6 cellular contexts compared by ENCODE assay signal in the genomic region with DNA sequence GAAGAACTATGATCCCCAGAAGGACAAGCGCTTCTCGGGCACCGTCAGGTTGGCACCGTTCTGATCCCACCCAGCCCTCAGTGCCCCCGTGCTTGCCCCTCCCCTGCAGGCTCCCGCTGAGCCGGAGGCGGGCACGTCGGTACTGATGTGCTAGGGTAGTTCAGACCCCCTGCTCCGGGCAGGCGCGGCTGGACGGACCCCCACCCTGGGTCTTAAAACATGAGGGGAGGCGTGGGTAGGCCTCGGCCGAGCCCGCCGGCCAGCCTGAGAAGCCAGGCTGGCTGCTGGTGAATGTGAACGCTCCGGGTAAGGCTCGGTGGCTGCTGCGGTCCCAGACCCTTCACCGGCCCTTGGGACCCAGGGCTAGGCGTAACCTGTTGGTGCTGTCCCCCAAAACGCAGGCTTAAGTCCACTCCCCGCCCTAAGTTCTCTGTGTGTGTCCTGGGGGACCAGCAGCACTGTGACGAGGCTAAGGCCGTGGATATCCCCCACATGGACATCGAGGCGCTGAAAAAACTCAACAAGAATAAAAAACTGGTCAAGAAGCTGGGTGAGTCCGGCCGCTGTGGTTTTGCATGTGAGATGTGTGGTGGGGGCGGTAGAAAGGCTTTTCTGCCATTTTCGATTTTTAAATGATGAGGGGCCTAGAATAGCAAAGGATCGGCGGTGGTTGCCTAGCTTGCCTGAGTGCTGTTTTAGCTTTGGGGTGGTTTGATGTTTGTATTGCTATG. TPM values are rescaled to one million over a fixed set of nuclear protein-coding genes. Genes with fewer than 3 reads are reported as not detected.
A peak's percentile ranks its signal among the peaks of the same experiment; 100 is the strongest.
DNase-seq lines count a peak whose midpoint lies in the region; ATAC-seq and TF ChIP-seq lines count a peak whose summit lies in the region.

No MANE protein-coding gene starts in this region.

- H3K9me3 Mint-ChIP-seq in immature natural killer cell = no peaks in the 10 kb centered on the region

- no peaks in the 10 kb centered on the region for H3K27me3 ChIP-seq in SU-DHL-6 (ENCODE audit: low read length)

- H3K9ac ChIP-seq in SU-DHL-6 (ENCODE audit: low read length) = peak overlapping the region; percentile 95

- peak overlapping the region; percentile 86 to 97 (median 96) for H3K27ac Mint-ChIP-seq in immature natural killer cell

- peak overlapping the region; percentile 85 for H3K27ac ChIP-seq in SU-DHL-6 (ENCODE audit: low read depth, low read length)

- DNase-seq in immature natural killer cell (peak in 1 of 3 donors; percentile 11), NK-92 (lab: John Stamatoyannopoulos, UW; ENCODE audit: unreplicated experiment) (no peak), AG20443 (ENCODE audit: low spot score) (no peak)

- peaks cover 9 to 20% (median 11%) of the 10 kb centered on the region in 3 donors for H3K36me3 Mint-ChIP-seq in immature natural killer cell

- H4K20me1 ChIP-seq in SU-DHL-6 (ENCODE audit: low read depth, low read length) = peaks cover 28% of the 10 kb centered on the region

- peaks cover 40% of the 10 kb centered on the region for H3K36me3 ChIP-seq in SU-DHL-6 (ENCODE audit: low read length)

- peaks cover 31% of the 10 kb centered on the region for H3K79me2 ChIP-seq in SU-DHL-6 (ENCODE audit: insufficient read depth, low read length)

- peak overlapping the region; percentile 94 to 99 (median 98) for H3K4me3 Mint-ChIP-seq in immature natural killer cell

- H3K27me3 Mint-ChIP-seq in immature natural killer cell (ENCODE audit: low read depth in 3 of 3) = peaks cover 5 to 15% (median 9%) of the 10 kb centered on the region in 3 donors

- H3F3A ChIP-seq in SU-DHL-6 (ENCODE audit: insufficient read depth) = peaks cover 59% of the 10 kb centered on the region

- ATAC-seq in GM19023 (IDR thresholded peaks at IDR 0.05; ENCODE audit: unreplicated experiment) (peak; percentile 9), GM18909 (IDR thresholded peaks at IDR 0.05; ENCODE audit: poor library complexity, unreplicated experiment) (no peak)

- TF ChIP-seq CTCF in SU-DHL-6 (IDR thresholded peaks at IDR 0.05; ENCODE audit: insufficient read depth, low read length, poor library complexity, severe bottlenecking) = no peak

- H3K4me2 ChIP-seq in SU-DHL-6 (ENCODE audit: low read depth, low read length, poor library complexity, severe bottlenecking) = peak overlapping the region; percentile 71

- no peak overlapping the region for H2AFZ ChIP-seq in SU-DHL-6 (ENCODE audit: low read depth, low read length, severe bottlenecking)

- H3K4me1 Mint-ChIP-seq in immature natural killer cell = peaks cover 39 to 41% of the 10 kb centered on the region in 2 donors

- no peaks in the 10 kb centered on the region for H3K9me2 ChIP-seq in SU-DHL-6 (replicated peaks; ENCODE audit: insufficient read depth, low read length)

- H3K9me3 ChIP-seq in SU-DHL-6 (ENCODE audit: insufficient read depth, low read length) = no peaks in the 10 kb centered on the region

- H3K4me3 ChIP-seq in SU-DHL-6 (ENCODE audit: insufficient read depth, low read length, poor library complexity, severe bottlenecking) = peak overlapping the region; percentile 93

RNA-seq across cellular contexts. Expression of gene RPL10A, which starts 0.9 kb away (rescaled TPM):
- 100 to 1,000 TPM; 419 to 805 (median 477) TPM for polyA plus RNA-seq in immature natural killer cell

RNA-seq across cellular contexts. Expression of gene FANCE, which starts 17.0 kb away (rescaled TPM):
- polyA plus RNA-seq in immature natural killer cell = 1 to 10 TPM; 2.2 to 5.4 (median 3.1) TPM

RNA-seq across cellular contexts. Expression of gene TEAD3, which starts 27.7 kb away (rescaled TPM):
- not detected for polyA plus RNA-seq in immature natural killer cell

RNA-seq across cellular contexts. Expression of gene TULP1, which starts 43.6 kb away (rescaled TPM):
- not detected for polyA plus RNA-seq in immature natural killer cell
